10 cellular contexts compared by ENCODE assay signal in the genomic region with DNA sequence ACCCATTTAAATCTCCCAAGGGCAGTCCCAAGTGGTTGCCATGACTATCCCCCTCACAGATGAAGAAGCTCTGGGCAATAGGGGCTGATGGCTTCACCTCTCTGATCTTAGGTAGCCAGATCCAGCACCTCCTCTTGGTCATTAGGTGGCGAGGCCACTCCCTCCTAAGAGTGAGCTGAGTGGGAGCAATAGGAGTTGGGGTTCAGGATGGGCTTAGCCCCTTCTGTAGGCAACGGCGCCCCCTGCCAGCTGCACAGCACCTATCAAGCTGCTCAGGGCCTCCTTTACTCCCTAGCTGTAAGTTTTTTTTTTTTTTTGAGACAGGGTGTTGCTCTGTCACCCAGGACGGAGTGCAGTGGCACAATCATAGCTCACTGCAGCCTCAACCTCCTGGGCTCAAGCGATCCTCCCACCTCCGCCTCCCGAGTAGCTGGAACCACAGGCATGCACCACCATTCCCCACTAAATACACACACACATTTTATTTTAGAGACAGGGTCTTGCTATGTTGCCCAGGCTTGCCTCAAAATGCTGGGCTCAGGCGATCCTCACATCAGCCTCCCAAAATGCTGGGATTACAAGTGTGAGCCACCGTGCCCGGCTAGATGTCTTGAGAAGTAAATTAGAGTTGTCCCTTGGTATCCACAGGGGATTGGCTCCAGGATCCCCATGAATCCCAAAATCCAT. TPM values are rescaled to one million over a fixed set of nuclear protein-coding genes. Genes with fewer than 3 reads are reported as not detected.
DNase-seq lines count a peak whose midpoint lies in the region; ATAC-seq and TF ChIP-seq lines count a peak whose summit lies in the region.
"Had no signal": no experiment of that assay in that cellular context is flagged by ENCODE, and none has a peak within 500 bp of the region (broad histone marks: within the 10 kb centered on the region; RNA-seq: fewer than 3 reads in every experiment).

No MANE protein-coding gene starts in this region.

- H3F3A ChIP-seq in smooth muscle cell (ENCODE audit: low read depth): peaks cover 4% of the 10 kb centered on the region

- H3K27ac ChIP-seq in smooth muscle cell (ENCODE audit: low read depth): peak overlapping the region; percentile 86

- peaks cover 16% of the 10 kb centered on the region for H3K27me3 ChIP-seq in smooth muscle cell (ENCODE audit: low read depth)

- DNase-seq in SKM-1 treated with dmso at 0.1 percent for 144 hours (lab: John Stamatoyannopoulos, UW; ENCODE audit: unreplicated experiment): peak; percentile 21
- no peak for DNase-seq in SKM-1 (lab: John Stamatoyannopoulos, UW; ENCODE audit: unreplicated experiment)
- peak; percentile 46 for DNase-seq in OCI-M1 (lab: John Stamatoyannopoulos, UW)
- DNase-seq in dermis blood vessel endothelial cell: peak; percentile 43
- no peak for DNase-seq in smooth muscle cell (lab: John Stamatoyannopoulos, UW; ENCODE audit: unreplicated experiment)
- no peak for DNase-seq in superior temporal gyrus (ENCODE audit: extremely low spot score)
- DNase-seq: naive B cell had no signal

- ATAC-seq in HG03175 (IDR thresholded peaks at IDR 0.05; ENCODE audit: unreplicated experiment) (no peak), HG03097 (IDR thresholded peaks at IDR 0.05; ENCODE audit: low FRiP score, unreplicated experiment) (no peak)

- peaks cover 4% of the 10 kb centered on the region for H4K20me1 ChIP-seq in smooth muscle cell (ENCODE audit: low read depth)

- peaks cover 6% of the 10 kb centered on the region for H3K79me2 ChIP-seq in smooth muscle cell (ENCODE audit: low read depth)

- no peak overlapping the region for H3K4me3 ChIP-seq in smooth muscle cell

- TF ChIP-seq CTCF in smooth muscle cell (IDR thresholded peaks at IDR 0.05; ENCODE audit: borderline replicate concordance, insufficient read depth, poor library complexity, severe bottlenecking): peak; percentile 39

- no peaks in the 10 kb centered on the region for H3K36me3 ChIP-seq in smooth muscle cell (ENCODE audit: low read depth)

- peaks cover 11% of the 10 kb centered on the region for H3K4me1 ChIP-seq in smooth muscle cell (ENCODE audit: low read depth)

- H3K9ac ChIP-seq in smooth muscle cell (ENCODE audit: low read depth): peak overlapping the region; percentile 69

- H3K4me2 ChIP-seq in smooth muscle cell: no peak overlapping the region

- WGBS in smooth muscle cell (ENCODE audit: low lambda C conversion rate): 77% methylated on average over 10 of the region's 10 CpGs

- H3K9me3 ChIP-seq in smooth muscle cell (replicated peaks; ENCODE audit: low read depth): no peaks in the 10 kb centered on the region

- H2AFZ ChIP-seq in smooth muscle cell (ENCODE audit: low read depth): no peak overlapping the region

RNA-seq across cellular contexts. Expression of a gene that starts 3.5 kb away (rescaled TPM):
- 0.84 and 1.9 TPM in 2 replicates for total RNA-seq in dermis blood vessel endothelial cell
- 7.6 and 11.7 TPM in 2 replicates for total RNA-seq in smooth muscle cell
- polyA plus RNA-seq in smooth muscle cell: 27.5 and 37.5 TPM in 2 replicates
- polyA plus RNA-seq: CD8-positive, alpha-beta memory T cell had no signal

RNA-seq across cellular contexts. Expression of a gene that starts 5.4 kb away (rescaled TPM):
- total RNA-seq in dermis blood vessel endothelial cell: 117 and 188 TPM in 2 replicates
- 114 and 141 TPM in 2 replicates for total RNA-seq in smooth muscle cell
- polyA plus RNA-seq in smooth muscle cell: 173 and 176 TPM in 2 replicates

RNA-seq across cellular contexts. Expression of a gene that starts 6.5 kb away (rescaled TPM):
- 14.1 and 21.2 TPM in 2 replicates for total RNA-seq in dermis blood vessel endothelial cell
- total RNA-seq in smooth muscle cell: 12.1 and 15.7 TPM in 2 replicates
- polyA plus RNA-seq in smooth muscle cell: 26.9 and 34.3 TPM in 2 replicates

RNA-seq across cellular contexts. Expression of a gene that starts 10.2 kb away (rescaled TPM):
- 0.65 and 1.2 TPM in 2 replicates for total RNA-seq in dermis blood vessel endothelial cell
- not detected in 2 replicates for total RNA-seq in smooth muscle cell
- not detected in 2 replicates for polyA plus RNA-seq in smooth muscle cell
- total RNA-seq: CD8-positive, alpha-beta memory T cell had no signal
- polyA plus RNA-seq: CD8-positive, alpha-beta memory T cell had no signal

RNA-seq across cellular contexts. Expression of a gene that starts 32.2 kb away (rescaled TPM):
- total RNA-seq in dermis blood vessel endothelial cell (not detected in 2 replicates), smooth muscle cell (0.18 TPM in 1 of 2 replicates, not detected in the other)
- polyA plus RNA-seq in smooth muscle cell: 0.22 and 1.2 TPM in 2 replicates
- polyA plus RNA-seq: CD8-positive, alpha-beta memory T cell had no signal

Comparison
In these comparisons a context has a peak if more than half of its experiments do, and no peak if none do; other contexts are left out.
1. DNase-seq: peak in SKM-1 treated with dmso at 0.1 percent for 144 hours (single experiment), OCI-M1 (single experiment) and dermis blood vessel endothelial cell (single experiment); none in SKM-1 (single experiment), smooth muscle cell (single experiment) and superior temporal gyrus (single experiment).